Comparison of ENCODE assay signal across 2 cellular contexts in the genomic region with DNA sequence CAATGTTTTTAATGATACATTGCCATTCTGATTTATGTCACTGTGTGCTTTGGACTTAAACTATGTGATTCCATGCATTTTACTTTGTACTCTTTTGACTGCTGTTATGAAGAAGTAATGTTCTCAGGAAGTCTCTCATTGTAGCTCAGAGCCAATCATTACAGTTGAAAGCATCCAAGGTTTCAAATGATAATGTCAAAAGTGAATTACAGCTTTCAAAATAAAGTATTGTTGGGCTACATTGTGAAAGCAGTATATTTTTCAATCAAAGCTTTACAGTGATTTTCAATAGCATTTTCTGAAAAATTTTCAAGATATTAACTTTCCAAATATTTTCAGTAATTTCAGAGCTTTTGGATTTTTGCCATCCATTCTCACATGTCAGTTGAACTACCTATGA.
TF ChIP-seq lines count a peak whose summit lies in the region.

No MANE protein-coding gene starts in this region.

TF ChIP-seq in endothelial cell of umbilical vein, 7 proteins besides CTCF, POLR2A, EP300 and RAD21:
- TF ChIP-seq, protein P1, sequence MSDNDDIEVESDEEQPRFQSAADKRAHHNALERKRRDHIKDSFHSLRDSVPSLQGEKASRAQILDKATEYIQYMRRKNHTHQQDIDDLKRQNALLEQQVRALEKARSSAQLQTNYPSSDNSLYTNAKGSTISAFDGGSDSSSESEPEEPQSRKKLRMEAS (IDR thresholded peaks at IDR 0.05; ENCODE audit: insufficient read depth, insufficient read length): no peak
- no peak for TF ChIP-seq GATA2 (IDR thresholded peaks at IDR 0.05; ENCODE audit: insufficient read depth, insufficient read length, low read depth, low read length)
- TF ChIP-seq POLR2AphosphoS5 (IDR thresholded peaks at IDR 0.05; ENCODE audit: insufficient read depth, low read depth, low read length): no peak
- TF ChIP-seq EZH2 (IDR thresholded peaks at IDR 0.05; ENCODE audit: borderline replicate concordance, low read depth, low read length, severe bottlenecking): no peak
- no peak for TF ChIP-seq MYC (IDR thresholded peaks at IDR 0.05; ENCODE audit: low read depth, low read length)
- TF ChIP-seq JUN (IDR thresholded peaks at IDR 0.05; ENCODE audit: borderline replicate concordance, insufficient read depth, insufficient read length, low read depth): no peak
- TF ChIP-seq FOS (IDR thresholded peaks at IDR 0.05; ENCODE audit: borderline replicate concordance, insufficient read depth, low read length): no peak
TF ChIP-seq in endothelial cell of umbilical vein: peak in this region for 0.

TF ChIP-seq in neural cell, 6 proteins besides CTCF, POLR2A, EP300 and RAD21:
- TF ChIP-seq POLR2AphosphoS5 (IDR thresholded peaks at IDR 0.05): peak; percentile 65
- no peak for TF ChIP-seq SMC3 (conservative IDR thresholded peaks at IDR 0.05; ENCODE audit: poor library complexity)
- no peak for TF ChIP-seq TAF1 (IDR thresholded peaks at IDR 0.05; ENCODE audit: low read depth)
